In the genomic region with DNA sequence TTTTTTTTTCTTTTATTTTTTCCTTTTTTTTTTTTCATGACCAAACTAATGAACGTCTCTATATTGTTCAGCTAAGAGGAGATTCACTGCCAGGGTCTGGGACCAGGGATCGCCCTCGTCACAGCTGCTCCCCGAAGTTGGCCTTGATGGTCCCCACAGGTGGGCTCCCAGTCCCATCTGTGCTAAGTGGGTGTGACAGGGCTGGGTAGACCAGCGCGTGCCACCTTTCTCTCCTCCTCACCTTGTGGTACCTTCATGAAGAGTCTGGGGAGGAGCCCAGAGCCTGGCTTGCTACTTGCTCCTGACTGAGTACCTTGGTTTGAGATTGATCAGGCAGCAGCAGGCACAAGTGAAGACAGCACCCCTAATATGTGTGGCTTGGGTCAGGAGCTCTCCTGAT, we compare ENCODE assay signal across 17 cellular contexts. TPM values are rescaled to one million over a fixed set of nuclear protein-coding genes. Genes with fewer than 3 reads are reported as not detected.
DNase-seq lines count a peak whose midpoint lies in the region; ATAC-seq and TF ChIP-seq lines count a peak whose summit lies in the region.
"Had no signal": no experiment of that assay in that cellular context is flagged by ENCODE, and none has a peak within 500 bp of the region (broad histone marks: within the 10 kb centered on the region; RNA-seq: fewer than 3 reads in every experiment).

No MANE protein-coding gene starts in this region.

- peak overlapping the region; percentile 10 to 99 (median 86) for H3K27ac ChIP-seq in Peyer's patch
- peak overlapping the region; percentile 94 to 99 (median 98) for H3K27ac ChIP-seq in gastroesophageal sphincter
- H3K27ac ChIP-seq in upper lobe of left lung: peak overlapping the region; percentile 34 to 97 (median 80)

- DNase-seq in Peyer's patch (no peak), upper lobe of left lung (no peak), OCI-M2 (lab: John Stamatoyannopoulos, UW; ENCODE audit: unreplicated experiment) (no peak), NCI-H748 (lab: John Stamatoyannopoulos, UW; ENCODE audit: unreplicated experiment) (no peak), 8988T (no peak)
- DNase-seq: AML-193, Caco-2, DND-41, GDM1, NCI-H1436, NCI-H2081 treated with DMSO at 0.1 percent for 48 hours, NCI-H524 treated with DMSO at 0.1 percent for 48 hours, PC-3 had no signal

- 20% methylated on average over 4 of the region's 6 CpGs; no CpG with 5 or more reads in 1 of the 2 donors for WGBS in gastroesophageal sphincter (ENCODE audit: low coverage in 1 of 2), 2 donors
- 13 to 19% methylated on average over 4 to 6 of the region's 6 CpGs for WGBS in upper lobe of left lung, 2 donors

- no peak for ATAC-seq in gastroesophageal sphincter
- no peak for ATAC-seq in upper lobe of left lung (ENCODE audit: low FRiP score in 2 of 2)
- ATAC-seq: HCT116, PC-3 had no signal

- peak overlapping the region; percentile 53 for H3K9ac ChIP-seq in mucosa of stomach (ENCODE audit: low read length)

- TF ChIP-seq CTCF in Peyer's patch (IDR thresholded peaks at IDR 0.05): no peak
- TF ChIP-seq CTCF in gastroesophageal sphincter (IDR thresholded peaks at IDR 0.05): no peak
- no peak for TF ChIP-seq CTCF in upper lobe of left lung (IDR thresholded peaks at IDR 0.05)

- H3K36me3 ChIP-seq in Peyer's patch: no peaks in the 10 kb centered on the region
- no peaks in the 10 kb centered on the region for H3K36me3 ChIP-seq in gastroesophageal sphincter
- H3K36me3 ChIP-seq in mucosa of stomach (ENCODE audit: control insufficient read depth, insufficient read depth, low read length): no peaks in the 10 kb centered on the region
- H3K36me3 ChIP-seq in upper lobe of left lung: peaks cover 0 to 10% (median 0%) of the 10 kb centered on the region in 4 donors

- H3K4me1 ChIP-seq in Peyer's patch (peaks cover 0 to 8% (median 0%) of the 10 kb centered on the region in 4 donors), gastroesophageal sphincter (peaks cover 0 to 91% (median 17%) of the 10 kb centered on the region in 3 donors), mucosa of stomach (ENCODE audit: control insufficient read depth, insufficient read depth, low read length) (peaks cover 2% of the 10 kb centered on the region), upper lobe of left lung (peaks cover 5 to 31% (median 18%) of the 10 kb centered on the region in 4 donors)

- TF ChIP-seq EP300 in gastroesophageal sphincter (IDR thresholded peaks at IDR 0.05) (no peak), upper lobe of left lung (IDR thresholded peaks at IDR 0.05) (no peak)

- TF ChIP-seq POLR2A in Peyer's patch (IDR thresholded peaks at IDR 0.05) (no peak), gastroesophageal sphincter (IDR thresholded peaks at IDR 0.05) (no peak), upper lobe of left lung (IDR thresholded peaks at IDR 0.05) (no peak)

- H3K9me3 ChIP-seq in Peyer's patch (no peaks in the 10 kb centered on the region), gastroesophageal sphincter (no peaks in the 10 kb centered on the region), mucosa of stomach (ENCODE audit: control insufficient read depth, low read length) (no peaks in the 10 kb centered on the region), upper lobe of left lung (no peaks in the 10 kb centered on the region)
- H3K9me3 ChIP-seq: Caco-2 had no signal

- H3K4me3 ChIP-seq in Peyer's patch (peak overlapping the region in 2 of 4 donors; percentile 8 to 60), gastroesophageal sphincter (peak overlapping the region; percentile 46 to 89), mucosa of stomach (ENCODE audit: low read length) (no peak overlapping the region), upper lobe of left lung (peak overlapping the region in 3 of 4 donors; percentile 61 to 66 (median 66))

- peaks cover 0 to 17% of the 10 kb centered on the region in 2 donors for H3K27me3 ChIP-seq in Peyer's patch
- peaks cover 73% of the 10 kb centered on the region for H3K27me3 ChIP-seq in gastroesophageal sphincter
- peaks cover 95% of the 10 kb centered on the region for H3K27me3 ChIP-seq in mucosa of stomach (ENCODE audit: control insufficient read depth, insufficient read depth, low read length)
- H3K27me3 ChIP-seq in upper lobe of left lung: peaks cover 0 to 57% (median 29%) of the 10 kb centered on the region in 4 donors

RNA-seq across cellular contexts. Expression of a gene that starts 6.5 kb away (rescaled TPM):
- total RNA-seq in Peyer's patch (10 to 100 TPM in 2 of 4 donors, 1 to 10 TPM in 2; 4.4 to 36.3 (median 9.0) TPM), gastroesophageal sphincter (10 to 100 TPM; 39.7 to 81.1 (median 59.3) TPM), upper lobe of left lung (10 to 100 TPM in 5 of 6 donors, 1 to 10 TPM in 1; 6.3 to 73.6 (median 24.5) TPM)
- total RNA-seq: A673, PC-3 had no signal

RNA-seq across cellular contexts. Expression of a gene that starts 51.2 kb away (rescaled TPM):
- total RNA-seq in Peyer's patch (10 to 100 TPM; 18.2 to 35.4 (median 21.9) TPM), gastroesophageal sphincter (10 to 100 TPM; 12.5 to 26.6 (median 19.3) TPM), upper lobe of left lung (10 to 100 TPM; 13.8 to 39.8 (median 22.0) TPM)
